8 cellular contexts compared by ENCODE assay signal in the genomic region with DNA sequence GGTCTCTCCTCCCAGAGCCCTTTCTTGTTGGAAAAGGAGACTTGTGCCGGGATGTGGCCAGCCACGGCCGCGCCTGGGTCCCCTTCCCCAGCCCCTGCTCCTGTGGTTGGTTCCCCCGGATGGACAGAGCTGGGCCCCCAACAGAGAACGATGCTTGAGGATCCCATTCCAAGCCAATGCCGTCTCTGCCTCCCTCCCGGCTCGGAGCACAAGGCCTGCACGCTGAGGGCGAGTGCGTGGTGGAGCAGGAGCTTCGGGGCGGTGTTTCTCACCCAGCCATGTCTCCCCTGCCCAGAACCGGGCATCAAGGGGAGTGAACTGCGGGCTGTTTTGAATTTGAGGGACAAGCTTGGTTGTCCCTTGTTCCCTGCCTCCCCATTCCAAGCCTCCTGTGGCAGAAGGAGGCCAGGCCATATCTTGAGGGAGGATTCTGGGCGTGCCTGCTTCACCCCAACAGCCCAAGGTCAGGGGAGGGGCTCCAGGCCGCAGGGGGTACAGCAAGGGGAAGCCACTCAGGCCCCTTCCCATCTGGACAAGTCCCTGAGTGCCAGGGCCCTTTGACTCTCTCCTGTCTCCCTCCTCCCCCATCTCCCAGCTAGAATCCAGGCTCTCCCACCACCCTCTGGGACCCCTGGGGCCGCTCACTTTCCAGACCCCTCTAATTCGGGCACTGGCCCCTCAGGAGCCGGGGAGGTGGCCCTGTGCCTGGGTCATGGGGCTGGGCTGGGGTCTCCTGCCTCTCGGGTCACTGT. TPM values are rescaled to one million over a fixed set of nuclear protein-coding genes. Genes with fewer than 3 reads are reported as not detected.
A peak's percentile ranks its signal among the peaks of the same experiment; 100 is the strongest.
DNase-seq lines count a peak whose midpoint lies in the region; ATAC-seq and TF ChIP-seq lines count a peak whose summit lies in the region.

No MANE protein-coding gene starts in this region.

- intact Hi-C loops in activated B cell treated with CpG ODN at 0.5 μM for 24 hours (cut with micrococcal nuclease) (no loop called here), dorsolateral prefrontal cortex (cut with DNase I) (no loop called here)

- H3K27me3 ChIP-seq in iPS-15b (ENCODE audit: control insufficient read depth, insufficient read depth, low read length) (peaks cover 4% of the 10 kb centered on the region), dorsolateral prefrontal cortex (peaks cover 0 to 4% (median 0%) of the 10 kb centered on the region in 45 donors)

- TF ChIP-seq CTCF in GM13977 (IDR thresholded peaks at IDR 0.05; ENCODE audit: extremely low read depth, insufficient read depth, missing control alignments) (no peak), activated B cell treated with CpG ODN at 0.5 μM for 24 hours (IDR thresholded peaks at IDR 0.05) (no peak), dorsolateral prefrontal cortex (IDR thresholded peaks at IDR 0.05 in 54 of 56, conservative IDR thresholded peaks at IDR 0.05 in 2 of 56; ENCODE audit: low read depth in 1 of 56, partially characterized antibody in 56 of 56) (no peak)

- H3K27me3 Mint-ChIP-seq in activated B cell treated with CpG ODN at 0.5 μM for 24 hours: peaks cover 6% of the 10 kb centered on the region

- in situ Hi-C loops in GM13977 (cut with MboI; ENCODE audit: low pct_unique_long_range_greater_than_20kb, low sequenced_read_pairs, unreplicated experiment): no loop called here

- peaks cover 23% of the 10 kb centered on the region for H3K4me1 ChIP-seq in iPS-15b (ENCODE audit: control insufficient read depth, insufficient read depth, low read length)

- no peak for TF ChIP-seq POLR2A in GM18505 (IDR thresholded peaks at IDR 0.05; ENCODE audit: borderline replicate concordance, extremely low read depth, insufficient read depth, insufficient read length)

- ATAC-seq in activated B cell treated with CpG ODN at 0.5 μM for 24 hours (ENCODE audit: low read depth): no peak
- ATAC-seq in GM18505 (IDR thresholded peaks at IDR 0.05; ENCODE audit: unreplicated experiment): no peak

- peak overlapping the region; percentile 77 for H3K9ac ChIP-seq in iPS-15b (ENCODE audit: low read depth, low read length)

- no peaks in the 10 kb centered on the region for H3K9me3 Mint-ChIP-seq in activated B cell treated with CpG ODN at 0.5 μM for 24 hours

- H3K36me3 ChIP-seq in iPS-15b (ENCODE audit: control insufficient read depth, insufficient read depth, low read length): no peaks in the 10 kb centered on the region

- H3K36me3 Mint-ChIP-seq in activated B cell treated with CpG ODN at 0.5 μM for 24 hours (ENCODE audit: low read depth): no peaks in the 10 kb centered on the region

- peak overlapping the region; percentile 36 for H3K4me3 Mint-ChIP-seq in activated B cell treated with CpG ODN at 0.5 μM for 24 hours

- H3K4me3 ChIP-seq in iPS-15b (ENCODE audit: low read depth, low read length): peak overlapping the region; percentile 75
- H3K4me3 ChIP-seq in skin epidermis: no peak overlapping the region
- no peak overlapping the region for H3K4me3 ChIP-seq in dorsolateral prefrontal cortex

- peaks cover 46% of the 10 kb centered on the region for H3K4me1 Mint-ChIP-seq in activated B cell treated with CpG ODN at 0.5 μM for 24 hours

- DNase-seq in GM13977 (ENCODE audit: low spot score) (peak; percentile 55), activated B cell treated with CpG ODN at 0.5 μM for 24 hours (no peak), dorsolateral prefrontal cortex (no peak), GDM1 (lab: John Stamatoyannopoulos, UW) (no peak), CD1c-positive myeloid dendritic cell (ENCODE audit: extremely low spot score) (no peak)

- no peak overlapping the region for H3K27ac Mint-ChIP-seq in activated B cell treated with CpG ODN at 0.5 μM for 24 hours

- POLR2A ChIA-PET in activated B cell treated with CpG ODN at 0.5 μM for 24 hours (lab: Charles Lee): interaction anchor here (0.5 to 3.5 kb wide), 10 partner anchors 19 to 72 kb away, joined by 3 to 21 read pairs (median 6); a partner anchor contains a TSS

- CTCF ChIA-PET in activated B cell treated with CpG ODN at 0.5 μM for 24 hours (lab: Charles Lee): interaction anchor here (0.7 to 1.7 kb wide), 5 partner anchors 28 to 44 kb away, joined by 3 to 6 read pairs (median 4); a partner anchor contains a TSS

- H3K9me3 ChIP-seq in iPS-15b (ENCODE audit: control insufficient read depth, insufficient read depth, low read length): no peaks in the 10 kb centered on the region

- H3K27ac ChIP-seq in skin epidermis (peak overlapping the region; percentile 48 to 98 (median 90)), dorsolateral prefrontal cortex (peak overlapping the region in 13 of 59 donors; percentile 11 to 72 (median 36))

RNA-seq across cellular contexts. Expression of a gene that starts 43.6 kb away (rescaled TPM):
- total RNA-seq in activated B cell treated with CpG ODN at 0.5 μM for 24 hours (79.9 and 80.9 TPM in 2 replicates), dorsolateral prefrontal cortex (100 to 1,000 TPM in 6 of 120 experiments, 10 to 100 TPM in 80, 1 to 10 TPM in 34; 1.7 to 175 (median 17.1) TPM)
